ENCODE assay signal across 8 cellular contexts in genomic region chr10:91887075-91887899, GRCh38. TPM values are rescaled to one million over a fixed set of nuclear protein-coding genes. Genes with fewer than 3 reads are reported as not detected.
DNase-seq lines count a peak whose midpoint lies in the region; ATAC-seq and TF ChIP-seq lines count a peak whose summit lies in the region.

No MANE protein-coding gene starts in this region.

- peak overlapping the region; percentile 75 for H3K9ac ChIP-seq in iPS-18a (ENCODE audit: low read length)

- H3K36me3 ChIP-seq in iPS-18a (ENCODE audit: control insufficient read depth, low read depth, low read length) (no peaks in the 10 kb centered on the region), gastrocnemius medialis (no peaks in the 10 kb centered on the region)

- H3K27me3 Mint-ChIP-seq in brain, result peaks cover 5% of the 10 kb centered on the region

- no peaks in the 10 kb centered on the region for H3K36me3 Mint-ChIP-seq in brain

- peak overlapping the region; percentile 87 to 98 (median 91) for H3K27ac Mint-ChIP-seq in brain

- in situ Hi-C loops in gastrocnemius medialis (cut with MboI; ENCODE audit: low sequenced_read_pairs in 4 of 4), result no loop called here

- H3K9me3 ChIP-seq in iPS-18a (ENCODE audit: control insufficient read depth, low read depth, low read length) (no peaks in the 10 kb centered on the region), gastrocnemius medialis (no peaks in the 10 kb centered on the region)

- H3K9me3 Mint-ChIP-seq in brain, result peaks cover 0 to 5% (median 0%) of the 10 kb centered on the region in 5 experiments

- H3K27me3 ChIP-seq in iPS-18a (ENCODE audit: control insufficient read depth, insufficient read depth, low read length) (no peaks in the 10 kb centered on the region), gastrocnemius medialis (peaks cover 0 to 3% (median 0%) of the 10 kb centered on the region in 3 donors)

- H3K4me3 ChIP-seq in iPS-18a (ENCODE audit: low read length), result peak overlapping the region; percentile 31
- H3K4me3 ChIP-seq in gastrocnemius medialis, result peak overlapping the region; percentile 53 to 62 (median 60)

- TF ChIP-seq CTCF in brain (conservative IDR thresholded peaks at IDR 0.05) (no peak), gastrocnemius medialis (IDR thresholded peaks at IDR 0.05 in 4 of 5, conservative IDR thresholded peaks at IDR 0.05 in 1 of 5) (no peak)

- peak overlapping the region; percentile 83 to 91 (median 88) for H3K4me3 Mint-ChIP-seq in brain

- H3K4me1 Mint-ChIP-seq in brain, result peaks cover 60% of the 10 kb centered on the region

- H3K27ac ChIP-seq in iPS-18a (ENCODE audit: low read length) (peak overlapping the region; percentile 95), gastrocnemius medialis (no peak overlapping the region)

- no peak for TF ChIP-seq POLR2A in gastrocnemius medialis (IDR thresholded peaks at IDR 0.05)

- intact Hi-C loops in gastrocnemius medialis (cut with DNase I; ENCODE audit: low total_unique reads), result no loop called here

- H3K4me1 ChIP-seq in iPS-18a (ENCODE audit: control insufficient read depth, low read depth, low read length) (peaks cover 52% of the 10 kb centered on the region), gastrocnemius medialis (peaks cover 5 to 23% of the 10 kb centered on the region in 2 donors)

- peak; percentile 14 for DNase-seq in RPMI8226
- DNase-seq in gastrocnemius medialis, result no peak
- DNase-seq in NK-92 treated with Interleukin-12 subunit alpha and Interleukin-12 subunit beta, amount 100 ng/mL, for 24 hours (lab: John Stamatoyannopoulos, UW), result no peak
- DNase-seq in SHP77 treated with DMSO at 0.1 percent for 48 hours (lab: John Stamatoyannopoulos, UW), result no peak

- ATAC-seq in GM19023 (IDR thresholded peaks at IDR 0.05; ENCODE audit: unreplicated experiment) (peak; percentile 47), gastrocnemius medialis (peak in 1 of 2 donors; percentile 42), HG02840 (IDR thresholded peaks at IDR 0.05; ENCODE audit: low FRiP score, unreplicated experiment) (no peak)

RNA-seq across cellular contexts. Expression of gene FGFBP3, which starts 22.0 kb away (rescaled TPM):
- 4.6 TPM for polyA plus RNA-seq in brain (ENCODE audit: insufficient read depth, low read depth, low replicate concordance)
- 1 to 10 TPM in 1 of 4 donors, under 1 TPM in 2, not detected in 1; 0.33 to 2.0 (median 0.58) TPM for total RNA-seq in gastrocnemius medialis

RNA-seq across cellular contexts. Expression of gene BTAF1, which starts 36.3 kb away (rescaled TPM):
- 4.0 TPM for polyA plus RNA-seq in brain (ENCODE audit: insufficient read depth, low read depth, low replicate concordance)
- 10 to 100 TPM; 10.5 to 23.7 (median 11.3) TPM for total RNA-seq in gastrocnemius medialis
